In genomic region chr17:82751171-82751570, GRCh38 we compare ENCODE assay signal across 1 cellular context.
TF ChIP-seq lines count a peak whose summit lies in the region.

No MANE protein-coding gene starts in this region.

TF ChIP-seq in H1, 55 proteins besides CTCF, POLR2A, EP300 and RAD21 (continued from another document):
- TF ChIP-seq USF2 (IDR thresholded peaks at IDR 0.05; ENCODE audit: low read length), result no peak
- peak; percentile 30; the same call in 1 of the 2 replicates for TF ChIP-seq GABPA (IDR thresholded peaks at IDR 0.05; ENCODE audit: borderline replicate concordance, insufficient read depth, low read length)
- TF ChIP-seq SIX5 (IDR thresholded peaks at IDR 0.05; ENCODE audit: low read depth, low read length), result no peak
- TF ChIP-seq RFX5 (IDR thresholded peaks at IDR 0.05; ENCODE audit: borderline replicate concordance, low read depth, low read length), result no peak
- TF ChIP-seq NRF1 (IDR thresholded peaks at IDR 0.05; ENCODE audit: low read depth, low read length), result no peak
- TF ChIP-seq, protein P1, sequence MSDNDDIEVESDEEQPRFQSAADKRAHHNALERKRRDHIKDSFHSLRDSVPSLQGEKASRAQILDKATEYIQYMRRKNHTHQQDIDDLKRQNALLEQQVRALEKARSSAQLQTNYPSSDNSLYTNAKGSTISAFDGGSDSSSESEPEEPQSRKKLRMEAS (IDR thresholded peaks at IDR 0.05), result 0 out of 2 replicates have a peak, but pooled peaks have one; percentile 30
- no peak for TF ChIP-seq SUZ12 (IDR thresholded peaks at IDR 0.05; ENCODE audit: low read length)
- peak; percentile 82 for TF ChIP-seq BACH1 (IDR thresholded peaks at IDR 0.05; ENCODE audit: low read length)
- TF ChIP-seq NANOG (IDR thresholded peaks at IDR 0.05; ENCODE audit: insufficient read depth, low read depth, low read length, poor library complexity, severe bottlenecking), result no peak
- peak; percentile 59 for TF ChIP-seq KDM4A (IDR thresholded peaks at IDR 0.05; ENCODE audit: low read depth, low read length, severe bottlenecking)
- TF ChIP-seq EGR1 (IDR thresholded peaks at IDR 0.05; ENCODE audit: borderline replicate concordance, low read depth, low read length), result no peak
- no peak for TF ChIP-seq FOSL1 (IDR thresholded peaks at IDR 0.05; ENCODE audit: insufficient read depth, low read depth, low read length)
- no peak for TF ChIP-seq PHF8 (conservative IDR thresholded peaks at IDR 0.05; ENCODE audit: low read depth, low read length)
- no peak for TF ChIP-seq SP4 (IDR thresholded peaks at IDR 0.05; ENCODE audit: low read length)
- TF ChIP-seq RXRA (IDR thresholded peaks at IDR 0.05; ENCODE audit: insufficient read depth, low read depth, low read length), result no peak
- no peak for TF ChIP-seq RNF2 (IDR thresholded peaks at IDR 0.05; ENCODE audit: borderline replicate concordance, low read depth, low read length, missing control alignments, poor library complexity, severe bottlenecking)
